In genomic region chr6:26097268-26097875, GRCh38 we compare ENCODE assay signal across 9 cellular contexts. TPM values are rescaled to one million over a fixed set of nuclear protein-coding genes. Genes with fewer than 3 reads are reported as not detected.
DNase-seq lines count a peak whose midpoint lies in the region; ATAC-seq and TF ChIP-seq lines count a peak whose summit lies in the region.
"Had no signal": no experiment of that assay in that cellular context is flagged by ENCODE, and none has a peak within 500 bp of the region (broad histone marks: within the 10 kb centered on the region; RNA-seq: fewer than 3 reads in every experiment).

No MANE protein-coding gene starts in this region.

- H3K27ac Mint-ChIP-seq in activated naive CD4-positive, alpha-beta T cell treated with anti-CD3 and anti-CD28 coated beads, Interleukin-2, amount 10 ng/mL, durations not matched to agents 7 days and 5 days = no peak overlapping the region

- WGBS in psoas muscle, 3 donors = 4 to 7% (median 5%) methylated on average over 5 of the region's 5 CpGs

- no peaks in the 10 kb centered on the region for H3F3A ChIP-seq in Loucy (ENCODE audit: low read depth)

- H3K4me1 ChIP-seq in Loucy (ENCODE audit: insufficient read depth, low read length, poor library complexity, severe bottlenecking) = no peaks in the 10 kb centered on the region
- H3K4me1 ChIP-seq in psoas muscle = no peaks in the 10 kb centered on the region

- H4K20me1 ChIP-seq in Loucy (ENCODE audit: insufficient read depth, low read length, poor library complexity, severe bottlenecking) = no peaks in the 10 kb centered on the region

- no peaks in the 10 kb centered on the region for H3K9me3 Mint-ChIP-seq in activated naive CD4-positive, alpha-beta T cell treated with anti-CD3 and anti-CD28 coated beads, Interleukin-2, amount 10 ng/mL, durations not matched to agents 7 days and 5 days

- no peak overlapping the region for H3K4me3 Mint-ChIP-seq in activated naive CD4-positive, alpha-beta T cell treated with anti-CD3 and anti-CD28 coated beads, Interleukin-2, amount 10 ng/mL, durations not matched to agents 7 days and 5 days

- H3K27me3 Mint-ChIP-seq in activated naive CD4-positive, alpha-beta T cell treated with anti-CD3 and anti-CD28 coated beads, Interleukin-2, amount 10 ng/mL, durations not matched to agents 7 days and 5 days = peaks cover 14% of the 10 kb centered on the region

- H3K9me3 ChIP-seq in Loucy (ENCODE audit: insufficient read depth, low read depth, low read length) (no peaks in the 10 kb centered on the region), psoas muscle (no peaks in the 10 kb centered on the region)

- H3K4me2 ChIP-seq in Loucy (ENCODE audit: low read depth, low read length, poor library complexity, severe bottlenecking) = no peak overlapping the region

- no peak overlapping the region for H3K4me3 ChIP-seq in Loucy (ENCODE audit: low read length, poor library complexity, severe bottlenecking)
- no peak overlapping the region for H3K4me3 ChIP-seq in psoas muscle

- no peak overlapping the region for H3K9ac ChIP-seq in Loucy (ENCODE audit: low read depth, low read length, poor library complexity, severe bottlenecking)

- ATAC-seq in SK-N-SH treated with all-trans-retinoic acid at 6 μM for 48 hours (peak; percentile 95), psoas muscle (peak; percentile 69 to 94 (median 84)), HG03442 (IDR thresholded peaks at IDR 0.05; ENCODE audit: unreplicated experiment) (no peak), GM18867 (IDR thresholded peaks at IDR 0.05; ENCODE audit: unreplicated experiment) (no peak)

- H3K36me3 Mint-ChIP-seq in activated naive CD4-positive, alpha-beta T cell treated with anti-CD3 and anti-CD28 coated beads, Interleukin-2, amount 10 ng/mL, durations not matched to agents 7 days and 5 days = peaks cover 4% of the 10 kb centered on the region

- DNase-seq in GM03348 (ENCODE audit: low spot score) (peak; percentile 62), head of caudate nucleus (peak; percentile 16 to 88 (median 71)), psoas muscle (peak in 1 of 2 donors; percentile 42)
- peak; percentile 74 for DNase-seq in activated naive CD4-positive, alpha-beta T cell treated with anti-CD3 and anti-CD28 coated beads, Interleukin-2, amount 10 ng/mL, durations not matched to agents 7 days and 5 days

- no peaks in the 10 kb centered on the region for H3K79me2 ChIP-seq in Loucy (ENCODE audit: insufficient read depth, low read length)

- no peak overlapping the region for H3K27ac ChIP-seq in psoas muscle
- H3K27ac ChIP-seq: epithelial cell of prostate had no signal

- peak; percentile 91 for TF ChIP-seq CTCF in Loucy (conservative IDR thresholded peaks at IDR 0.05; ENCODE audit: low read length)
- TF ChIP-seq CTCF in psoas muscle (IDR thresholded peaks at IDR 0.05) = peak; percentile 82

- intact Hi-C loops in head of caudate nucleus (cut with DNase I) = no loop called here
- intact Hi-C loops in psoas muscle (cut with DNase I) = loop anchor here (1.0 kb wide), 2 partner anchors 33 to 34 kb away; no protein-coding TSS in a partner anchor

- H3K36me3 ChIP-seq in Loucy (ENCODE audit: insufficient read depth, low read length) = no peaks in the 10 kb centered on the region
- H3K36me3 ChIP-seq in psoas muscle (ENCODE audit: insufficient read depth in 1 of 2, low read depth in 1 of 2) = no peaks in the 10 kb centered on the region

- CTCF ChIA-PET in activated naive CD4-positive, alpha-beta T cell treated with anti-CD3 and anti-CD28 coated beads, Interleukin-2, amount 10 ng/mL, durations not matched to agents 7 days and 5 days (lab: Charles Lee) = interaction anchor here (0.6 to 20.8 kb wide), 9 partner anchors 9 to 80 kb away, joined by 3 to 475 read pairs (median 4); partner anchors contain the start of gene HFE

- peak overlapping the region; percentile 68 for H2AFZ ChIP-seq in Loucy (ENCODE audit: low read length)

- H3K4me1 Mint-ChIP-seq in activated naive CD4-positive, alpha-beta T cell treated with anti-CD3 and anti-CD28 coated beads, Interleukin-2, amount 10 ng/mL, durations not matched to agents 7 days and 5 days = peaks cover 12% of the 10 kb centered on the region

- no peaks in the 10 kb centered on the region for H3K9me2 ChIP-seq in Loucy (replicated peaks; ENCODE audit: low read depth, low read length)

- no peaks in the 10 kb centered on the region for H3K27me3 ChIP-seq in Loucy (ENCODE audit: insufficient read depth, low read length, poor library complexity, severe bottlenecking)
- no peaks in the 10 kb centered on the region for H3K27me3 ChIP-seq in psoas muscle (ENCODE audit: insufficient read depth in 3 of 3, low read length in 2 of 3)

TF ChIP-seq in SK-N-SH treated with all-trans-retinoic acid at 6 μM for 48 hours, 23 proteins besides CTCF, POLR2A, EP300 and RAD21:
- TF ChIP-seq ZNF8 (CRISPR knock-in tag; IDR thresholded peaks at IDR 0.05) (peak; percentile 40; the same call in 1 of the 2 replicates), ZNF70 (CRISPR knock-in tag; IDR thresholded peaks at IDR 0.05) (peak; percentile 97), PPARA (CRISPR knock-in tag; IDR thresholded peaks at IDR 0.05; ENCODE audit: borderline replicate concordance) (no peak)
- TF ChIP-seq, protein P1, sequence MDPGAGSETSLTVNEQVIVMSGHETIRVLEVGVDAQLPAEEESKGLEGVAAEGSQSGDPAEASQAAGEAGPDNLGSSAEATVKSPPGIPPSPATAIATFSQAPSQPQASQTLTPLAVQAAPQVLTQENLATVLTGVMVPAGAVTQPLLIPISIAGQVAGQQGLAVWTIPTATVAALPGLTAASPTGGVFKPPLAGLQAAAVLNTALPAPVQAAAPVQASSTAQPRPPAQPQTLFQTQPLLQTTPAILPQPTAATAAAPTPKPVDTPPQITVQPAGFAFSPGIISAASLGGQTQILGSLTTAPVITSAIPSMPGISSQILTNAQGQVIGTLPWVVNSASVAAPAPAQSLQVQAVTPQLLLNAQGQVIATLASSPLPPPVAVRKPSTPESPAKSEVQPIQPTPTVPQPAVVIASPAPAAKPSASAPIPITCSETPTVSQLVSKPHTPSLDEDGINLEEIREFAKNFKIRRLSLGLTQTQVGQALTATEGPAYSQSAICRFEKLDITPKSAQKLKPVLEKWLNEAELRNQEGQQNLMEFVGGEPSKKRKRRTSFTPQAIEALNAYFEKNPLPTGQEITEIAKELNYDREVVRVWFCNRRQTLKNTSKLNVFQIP (CRISPR knock-in tag; IDR thresholded peaks at IDR 0.05; ENCODE audit: borderline replicate concordance, low read depth) = no peak
- TF ChIP-seq, protein P2, sequence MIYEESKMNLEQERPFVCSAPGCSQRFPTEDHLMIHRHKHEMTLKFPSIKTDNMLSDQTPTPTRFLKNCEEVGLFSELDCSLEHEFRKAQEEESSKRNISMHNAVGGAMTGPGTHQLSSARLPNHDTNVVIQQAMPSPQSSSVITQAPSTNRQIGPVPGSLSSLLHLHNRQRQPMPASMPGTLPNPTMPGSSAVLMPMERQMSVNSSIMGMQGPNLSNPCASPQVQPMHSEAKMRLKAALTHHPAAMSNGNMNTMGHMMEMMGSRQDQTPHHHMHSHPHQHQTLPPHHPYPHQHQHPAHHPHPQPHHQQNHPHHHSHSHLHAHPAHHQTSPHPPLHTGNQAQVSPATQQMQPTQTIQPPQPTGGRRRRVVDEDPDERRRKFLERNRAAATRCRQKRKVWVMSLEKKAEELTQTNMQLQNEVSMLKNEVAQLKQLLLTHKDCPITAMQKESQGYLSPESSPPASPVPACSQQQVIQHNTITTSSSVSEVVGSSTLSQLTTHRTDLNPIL (CRISPR knock-in tag; IDR thresholded peaks at IDR 0.05; ENCODE audit: low read depth) = no peak

RNA-seq across cellular contexts. Expression of gene HFE, which starts 10.1 kb away (rescaled TPM):
- 1 to 10 TPM in 3 of 4 donors, under 1 TPM in 1; 0.99 to 2.7 (median 1.6) TPM for total RNA-seq in psoas muscle
- polyA plus RNA-seq in psoas muscle = 1 to 10 TPM in 1 of 3 donors, under 1 TPM in 2; 0.32 to 1.2 (median 0.40) TPM

Comparison
In these comparisons a context has a peak if more than half of its experiments do, and no peak if none do; other contexts are left out.
1. ATAC-seq: peak in SK-N-SH treated with all-trans-retinoic acid at 6 μM for 48 hours (single experiment) and psoas muscle (4 of 4); none in HG03442 (single experiment) and GM18867 (single experiment).